ENCODE assay signal across 8 cellular contexts in genomic region chr16:67372664-67373063, GRCh38.
DNase-seq lines count a peak whose midpoint lies in the region; ATAC-seq and TF ChIP-seq lines count a peak whose summit lies in the region.

No MANE protein-coding gene starts in this region.

- H2AFZ ChIP-seq in OCI-LY3 (ENCODE audit: low read depth, low read length), result no peak overlapping the region

- H3K4me1 ChIP-seq in OCI-LY3 (ENCODE audit: low read length), result no peaks in the 10 kb centered on the region
- H3K4me1 ChIP-seq in tibial artery, result no peaks in the 10 kb centered on the region

- H3K27me3 ChIP-seq in OCI-LY3 (ENCODE audit: low read depth, low read length) (no peaks in the 10 kb centered on the region), tibial artery (peaks cover 0 to 7% of the 10 kb centered on the region in 2 donors)

- intact Hi-C loops in tibial artery (cut with DNase I; ENCODE audit: low total_unique reads), result no loop called here

- H3K36me3 ChIP-seq in OCI-LY3 (replicated peaks; ENCODE audit: low read depth, low read length) (no peaks in the 10 kb centered on the region), tibial artery (no peaks in the 10 kb centered on the region)

- H3K9me3 ChIP-seq in OCI-LY3 (ENCODE audit: insufficient read depth, low read length), result peaks cover 8% of the 10 kb centered on the region
- H3K9me3 ChIP-seq in tibial artery, result no peaks in the 10 kb centered on the region

- no peak overlapping the region for H3K27ac ChIP-seq in OCI-LY3 (ENCODE audit: low read length)
- H3K27ac ChIP-seq in tibial artery, result no peak overlapping the region

- DNase-seq in NCI-H82 (lab: John Stamatoyannopoulos, UW) (peak; percentile 18), NCI-H82 treated with DMSO at 0.1 percent for 48 hours (lab: John Stamatoyannopoulos, UW; ENCODE audit: unreplicated experiment) (no peak), fibroblast of mammary gland (ENCODE audit: low read depth) (peak; percentile 55), tibial artery (no peak), T-helper 1 cell (no peak), activated T-cell treated with anti-CD3 and anti-CD28 coated beads for 4 hours (no peak)

- H3K4me3 ChIP-seq in OCI-LY3 (ENCODE audit: low read length), result no peak overlapping the region
- no peak overlapping the region for H3K4me3 ChIP-seq in fibroblast of mammary gland (ENCODE audit: control insufficient read depth, low read depth, low read length)
- no peak overlapping the region for H3K4me3 ChIP-seq in tibial artery

- H4K20me1 ChIP-seq in OCI-LY3 (ENCODE audit: insufficient read depth, low read length), result no peaks in the 10 kb centered on the region

- ATAC-seq in GM21390 (IDR thresholded peaks at IDR 0.05; ENCODE audit: unreplicated experiment), result no peak

- H3K4me2 ChIP-seq in OCI-LY3 (ENCODE audit: low read length), result no peak overlapping the region

- TF ChIP-seq CTCF in OCI-LY3 (IDR thresholded peaks at IDR 0.05; ENCODE audit: low read depth, low read length) (peak; percentile 58), fibroblast of mammary gland (conservative IDR thresholded peaks at IDR 0.05; ENCODE audit: control insufficient read depth, insufficient read depth, low read depth, low read length) (peak; percentile 56), tibial artery (IDR thresholded peaks at IDR 0.05) (peak; percentile 21 to 46)

- no peak overlapping the region for H3K9ac ChIP-seq in OCI-LY3 (ENCODE audit: low read length)

- no peaks in the 10 kb centered on the region for H3K79me2 ChIP-seq in OCI-LY3 (ENCODE audit: low read length)

Comparison
In these comparisons a context has a peak if more than half of its experiments do, and no peak if none do; other contexts are left out.
1. DNase-seq: peak in NCI-H82 (single experiment) and fibroblast of mammary gland (single experiment); none in NCI-H82 treated with DMSO at 0.1 percent for 48 hours (single experiment), tibial artery (0 of 2), T-helper 1 cell (0 of 5) and activated T-cell treated with anti-CD3 and anti-CD28 coated beads for 4 hours (single experiment).
2. Peak in every context shown above with its lines, with median percentiles within 50 percentile points of each other: CTCF ChIP-seq.